In the genomic region with DNA sequence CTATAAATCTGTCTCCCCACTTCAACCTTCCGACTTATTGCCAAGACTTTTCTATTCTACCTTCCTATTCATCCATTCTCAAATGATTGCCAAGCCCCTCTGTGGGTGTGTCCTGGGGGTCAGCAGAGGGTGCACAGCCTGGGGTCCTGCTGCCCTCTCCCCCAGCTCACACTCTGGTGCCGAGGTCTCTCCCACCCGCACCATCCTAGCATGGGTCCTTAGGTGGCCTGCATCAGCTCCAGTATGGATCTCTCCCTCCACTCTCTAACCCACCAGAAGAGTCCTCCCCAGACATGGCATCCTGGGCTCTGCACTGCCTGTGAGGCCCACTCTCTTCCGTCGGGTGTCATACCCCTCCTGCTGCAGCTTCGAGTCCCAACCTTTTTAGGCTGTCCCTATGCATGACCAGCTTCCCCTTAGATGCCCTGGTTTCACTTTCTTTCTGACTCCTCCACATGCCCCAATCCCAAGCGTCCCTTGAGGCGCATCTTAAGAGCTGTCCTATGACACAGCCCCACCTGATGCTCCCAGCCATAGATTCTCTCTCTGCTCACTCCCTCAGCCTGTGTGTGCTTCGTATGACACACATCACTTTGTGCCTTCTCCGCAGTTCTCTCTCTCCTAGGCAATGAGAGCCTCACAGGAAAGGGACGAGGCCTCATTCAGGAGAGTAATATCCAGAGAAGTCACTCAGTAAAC, we compare ENCODE assay signal across 9 cellular contexts. TPM values are rescaled to one million over a fixed set of nuclear protein-coding genes. Genes with fewer than 3 reads are reported as not detected.
DNase-seq lines count a peak whose midpoint lies in the region; ATAC-seq and TF ChIP-seq lines count a peak whose summit lies in the region.
"Had no signal": no experiment of that assay in that cellular context is flagged by ENCODE, and none has a peak within 500 bp of the region (broad histone marks: within the 10 kb centered on the region; RNA-seq: fewer than 3 reads in every experiment).

No MANE protein-coding gene starts in this region.

- TF ChIP-seq POLR2A in uterus (IDR thresholded peaks at IDR 0.05): no peak

- H3K9me3 ChIP-seq in SK-N-SH: no peaks in the 10 kb centered on the region
- no peaks in the 10 kb centered on the region for H3K9me3 ChIP-seq in uterus

- peaks cover 3% of the 10 kb centered on the region; the same call in 1 of the 2 replicates for H4K20me1 ChIP-seq in SK-N-SH (ENCODE audit: insufficient read depth)

- ATAC-seq in Right ventricle myocardium inferior (peak; percentile 27), left ventricle myocardium superior (peak; percentile 9), GM18511 (IDR thresholded peaks at IDR 0.05; ENCODE audit: unreplicated experiment) (no peak)
- ATAC-seq: CD8-positive, alpha-beta T cell had no signal

- DNase-seq in Right ventricle myocardium inferior (ENCODE audit: missing footprints) (no peak), cardiac septum (ENCODE audit: low spot score) (no peak), SK-N-SH (no peak), left ventricle myocardium superior (no peak), uterus (no peak), NCI-H2171 treated with DMSO at 0.1 percent for 48 hours (lab: John Stamatoyannopoulos, UW) (no peak)
- no peak for DNase-seq in stimulated activated naive CD4-positive, alpha-beta T cell (lab: John Stamatoyannopoulos, UW)
- DNase-seq: CD8-positive, alpha-beta T cell had no signal

- H3F3A ChIP-seq in SK-N-SH (replicated peaks; ENCODE audit: insufficient read depth): peaks cover 52% of the 10 kb centered on the region

- H3K36me3 ChIP-seq in SK-N-SH (replicated peaks in 1 of 2; ENCODE audit: control insufficient read depth in 1 of 2, insufficient read depth in 2 of 2, low read length in 1 of 2) (peaks cover 35 to 52% of the 10 kb centered on the region in 2 experiments), uterus (no peaks in the 10 kb centered on the region)

- H3K27ac ChIP-seq in SK-N-SH (ENCODE audit: low read depth in 2 of 2, low read length in 1 of 2) (peak overlapping the region; percentile 76 to 92), uterus (peak overlapping the region; percentile 47 to 69)

- H3K27me3 ChIP-seq in SK-N-SH (ENCODE audit: insufficient read depth): no peaks in the 10 kb centered on the region
- H3K27me3 ChIP-seq in uterus: no peaks in the 10 kb centered on the region

- CTCF ChIA-PET in SK-N-SH (lab: Yijun Ruan, JAX): no interaction called here

- no peak for TF ChIP-seq CTCF in SK-N-SH (IDR thresholded peaks at IDR 0.05)
- TF ChIP-seq CTCF in uterus (IDR thresholded peaks at IDR 0.05): no peak

- H3K4me3 ChIP-seq in SK-N-SH (ENCODE audit: low read depth in 2 of 2, low read length in 1 of 2) (no peak overlapping the region), uterus (no peak overlapping the region)

- H3K79me2 ChIP-seq in SK-N-SH (ENCODE audit: insufficient read depth): no peaks in the 10 kb centered on the region

- no peak overlapping the region for H3K9ac ChIP-seq in SK-N-SH

- H3K4me1 ChIP-seq in SK-N-SH (ENCODE audit: control insufficient read depth in 1 of 2, insufficient read depth in 2 of 2, low read depth in 1 of 2, low read length in 1 of 2) (peaks cover 10 to 52% of the 10 kb centered on the region in 2 experiments), uterus (peaks cover 0 to 14% of the 10 kb centered on the region in 2 donors)

- POLR2A ChIA-PET in SK-N-SH (lab: Yijun Ruan, JAX): no interaction called here

- TF ChIP-seq EP300 in SK-N-SH (IDR thresholded peaks at IDR 0.05; ENCODE audit: borderline replicate concordance in 1 of 2, low read depth in 1 of 2, low read length in 1 of 2): no peak

- H2AFZ ChIP-seq in SK-N-SH (ENCODE audit: low read depth): no peak overlapping the region

- intact Hi-C loops in Right ventricle myocardium inferior (cut with DNase I): no loop called here
- intact Hi-C loops in cardiac septum (cut with DNase I): no loop called here
- intact Hi-C loops in left ventricle myocardium superior (cut with micrococcal nuclease): no loop called here
- intact Hi-C loops in uterus (cut with DNase I; ENCODE audit: low total_unique reads): no loop called here

- no peak for TF ChIP-seq RAD21 in SK-N-SH (IDR thresholded peaks at IDR 0.05; ENCODE audit: low read length)

- H3K4me2 ChIP-seq in SK-N-SH: peak overlapping the region; percentile 60

- WGBS in SK-N-SH (ENCODE audit: low lambda C conversion rate): 96% methylated on average over 11 of the region's 11 CpGs

- H3K9me2 ChIP-seq in SK-N-SH: no peaks in the 10 kb centered on the region

TF ChIP-seq in SK-N-SH, 30 proteins besides CTCF, POLR2A, EP300 and RAD21:
- TF ChIP-seq RFX5 (IDR thresholded peaks at IDR 0.05; ENCODE audit: low read length) (no peak), POLR2AphosphoS5 (IDR thresholded peaks at IDR 0.05; ENCODE audit: low read depth, low read length) (no peak), NFIC (IDR thresholded peaks at IDR 0.05; ENCODE audit: borderline replicate concordance) (no peak), RXRA (IDR thresholded peaks at IDR 0.05; ENCODE audit: borderline replicate concordance, low read depth) (no peak), EZH2phosphoT487 (IDR thresholded peaks at IDR 0.05; ENCODE audit: borderline replicate concordance, low read depth) (no peak), SIN3A (IDR thresholded peaks at IDR 0.05; ENCODE audit: borderline replicate concordance, low read depth, low read length) (no peak), MXI1 (IDR thresholded peaks at IDR 0.05; ENCODE audit: low read depth, low read length) (no peak), NRF1 (IDR thresholded peaks at IDR 0.05; ENCODE audit: low read depth, low read length) (no peak)

RNA-seq across cellular contexts. Expression of gene GIT2, which starts 43.9 kb away (rescaled TPM):
- total RNA-seq in Right ventricle myocardium inferior: 47.1 TPM
- total RNA-seq in cardiac septum: 31.2 TPM
- 21.2 and 23.1 TPM in 2 replicates for polyA plus RNA-seq in SK-N-SH (2012; rRNA removed)
- polyA plus RNA-seq in SK-N-SH (2012; cell fraction: cytosol; rRNA removed): 18.1 and 20.1 TPM in 2 replicates
- 48.3 and 65.4 TPM in 2 replicates for polyA plus RNA-seq in SK-N-SH (2012; cell fraction: nucleus; rRNA removed)
- total RNA-seq in left ventricle myocardium superior: 41.4 TPM
- total RNA-seq in uterus: 10 to 100 TPM; 30.3 to 55.7 (median 47.0) TPM

RNA-seq across cellular contexts. Expression of gene ANKRD13A, which starts 46.9 kb away (rescaled TPM):
- total RNA-seq in Right ventricle myocardium inferior (22.9 TPM), cardiac septum (15.5 TPM), left ventricle myocardium superior (24.4 TPM), uterus (10 to 100 TPM; 13.1 to 54.3 (median 37.7) TPM)
- polyA plus RNA-seq in SK-N-SH (2012; rRNA removed): 42.8 and 55.1 TPM in 2 replicates
- polyA plus RNA-seq in SK-N-SH (2012; cell fraction: cytosol; rRNA removed): 49.7 and 50.8 TPM in 2 replicates
- polyA plus RNA-seq in SK-N-SH (2012; cell fraction: nucleus; rRNA removed): 64.7 and 121 TPM in 2 replicates

RNA-seq across cellular contexts. Expression of gene TCHP, which starts 52.2 kb away (rescaled TPM):
- total RNA-seq in Right ventricle myocardium inferior (8.4 TPM), cardiac septum (9.3 TPM), left ventricle myocardium superior (11.4 TPM), uterus (10 to 100 TPM in 3 of 4 donors, 1 to 10 TPM in 1; 5.9 to 19.0 (median 12.8) TPM)
- 19.0 and 37.3 TPM in 2 replicates for polyA plus RNA-seq in SK-N-SH (2012; rRNA removed)
- polyA plus RNA-seq in SK-N-SH (2012; cell fraction: cytosol; rRNA removed): 27.3 and 33.6 TPM in 2 replicates
- 58.3 and 84.4 TPM in 2 replicates for polyA plus RNA-seq in SK-N-SH (2012; cell fraction: nucleus; rRNA removed)
